ENCODE assay signal across 9 cellular contexts in the genomic region with DNA sequence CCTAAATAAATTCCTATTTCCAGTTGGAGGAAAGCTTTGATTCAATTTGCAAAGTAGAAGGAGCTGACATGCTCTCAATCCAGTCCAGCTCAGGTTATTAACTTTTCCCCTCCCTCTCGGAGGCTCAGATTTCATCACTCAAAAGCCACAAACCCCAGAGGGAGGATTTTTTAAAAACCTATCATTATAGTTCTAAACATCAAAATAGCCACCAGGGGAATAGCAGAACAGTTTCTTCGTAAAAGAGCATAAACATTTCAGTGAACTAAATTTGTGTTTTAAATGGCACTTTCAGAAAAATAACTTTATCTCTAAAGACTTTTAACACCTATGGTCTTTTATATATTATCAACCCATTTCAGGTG. TPM values are rescaled to one million over a fixed set of nuclear protein-coding genes. Genes with fewer than 3 reads are reported as not detected.
DNase-seq lines count a peak whose midpoint lies in the region; ATAC-seq and TF ChIP-seq lines count a peak whose summit lies in the region.
"Had no signal": no experiment of that assay in that cellular context is flagged by ENCODE, and none has a peak within 500 bp of the region (broad histone marks: within the 10 kb centered on the region; RNA-seq: fewer than 3 reads in every experiment).

No MANE protein-coding gene starts in this region.

- H3K4me1 ChIP-seq in gastroesophageal sphincter (peaks cover 0 to 12% (median 0%) of the 10 kb centered on the region in 3 donors), thymus (ENCODE audit: control insufficient read depth, insufficient read depth, low read length) (peaks cover 17% of the 10 kb centered on the region)
- H3K4me1 ChIP-seq: SJSA1 had no signal

- intact Hi-C loops in head of caudate nucleus (cut with DNase I), result no loop called here

- ATAC-seq in activated T-cell treated with anti-CD3 and anti-CD28 coated beads, Interleukin-2, amount 50 U/mL, for 72 hours (replicated peaks in 1 of 2), result no peak
- ATAC-seq in gastroesophageal sphincter (no peak), GM21723 (IDR thresholded peaks at IDR 0.05; ENCODE audit: unreplicated experiment) (no peak)

- 13 to 28% methylated on average over 2 of the region's 2 CpGs for WGBS in gastroesophageal sphincter (ENCODE audit: low coverage in 1 of 2), 2 donors
- WGBS in thymus, result 3% methylated on average over 2 of the region's 2 CpGs

- H3K27me3 ChIP-seq in gastroesophageal sphincter (no peaks in the 10 kb centered on the region), thymus (ENCODE audit: control insufficient read depth, insufficient read depth) (no peaks in the 10 kb centered on the region)
- H3K27me3 ChIP-seq: SJSA1 had no signal

- H3K4me3 Mint-ChIP-seq in activated T-cell treated with anti-CD3 and anti-CD28 coated beads, Interleukin-2, amount 50 U/mL, for 72 hours, result peak overlapping the region; percentile 90 to 96

- H3K27me3 Mint-ChIP-seq in activated T-cell treated with anti-CD3 and anti-CD28 coated beads, Interleukin-2, amount 50 U/mL, for 72 hours (ENCODE audit: low read depth), result no peaks in the 10 kb centered on the region

- no peak for TF ChIP-seq EP300 in gastroesophageal sphincter (IDR thresholded peaks at IDR 0.05)

- peak overlapping the region; percentile 99 for H3K27ac Mint-ChIP-seq in activated T-cell treated with anti-CD3 and anti-CD28 coated beads, Interleukin-2, amount 50 U/mL, for 72 hours

- H3K36me3 Mint-ChIP-seq in activated T-cell treated with anti-CD3 and anti-CD28 coated beads, Interleukin-2, amount 50 U/mL, for 72 hours (ENCODE audit: insufficient read depth in 2 of 2), result no peaks in the 10 kb centered on the region

- H3K4me3 ChIP-seq in gastroesophageal sphincter, result peak overlapping the region; percentile 22 to 27
- H3K4me3 ChIP-seq in thymus (ENCODE audit: low read length), result peak overlapping the region; percentile 29
- H3K4me3 ChIP-seq: SJSA1 had no signal

- H3K36me3 ChIP-seq in gastroesophageal sphincter, result no peaks in the 10 kb centered on the region
- no peaks in the 10 kb centered on the region for H3K36me3 ChIP-seq in thymus (ENCODE audit: control insufficient read depth, insufficient read depth)
- H3K36me3 ChIP-seq: SJSA1 had no signal

- TF ChIP-seq CTCF in gastroesophageal sphincter (IDR thresholded peaks at IDR 0.05), result no peak

- peak overlapping the region; percentile 16 to 64 (median 42) for H3K27ac ChIP-seq in gastroesophageal sphincter
- H3K27ac ChIP-seq in thymus (ENCODE audit: low read depth), result peak overlapping the region; percentile 46
- H3K27ac ChIP-seq: SJSA1 had no signal

- TF ChIP-seq POLR2A in gastroesophageal sphincter (IDR thresholded peaks at IDR 0.05), result no peak

- no peaks in the 10 kb centered on the region for H3K9me3 ChIP-seq in gastroesophageal sphincter
- no peaks in the 10 kb centered on the region for H3K9me3 ChIP-seq in thymus (ENCODE audit: control insufficient read depth)
- H3K9me3 ChIP-seq: SJSA1 had no signal

- H3K4me1 Mint-ChIP-seq in activated T-cell treated with anti-CD3 and anti-CD28 coated beads, Interleukin-2, amount 50 U/mL, for 72 hours (ENCODE audit: low read depth), result peaks cover 88% of the 10 kb centered on the region

- no peaks in the 10 kb centered on the region for H3K9me3 Mint-ChIP-seq in activated T-cell treated with anti-CD3 and anti-CD28 coated beads, Interleukin-2, amount 50 U/mL, for 72 hours

- DNase-seq in activated T-cell treated with anti-CD3 and anti-CD28 coated beads, Interleukin-2, amount 50 U/mL, for 72 hours, result no peak
- DNase-seq in activated T-cell treated with anti-CD3 and anti-CD28 coated beads for 4 hours, result no peak
- DNase-seq in RPMI8226, result peak; percentile 51
- no peak for DNase-seq in head of caudate nucleus
- DNase-seq in NCI-H774 (lab: John Stamatoyannopoulos, UW), result no peak

RNA-seq across cellular contexts. Expression of gene GPRIN3, which starts 8.8 kb away (rescaled TPM):
- 10 to 100 TPM; 19.9 to 32.3 TPM for total RNA-seq in activated T-cell treated with anti-CD3 and anti-CD28 coated beads, Interleukin-2, amount 50 U/mL, for 72 hours
- 1 to 10 TPM; 2.4 to 4.3 (median 2.7) TPM for total RNA-seq in gastroesophageal sphincter
- 2.6 TPM for polyA plus RNA-seq in thymus
- total RNA-seq: SJSA1 had no signal
